In the genomic region with DNA sequence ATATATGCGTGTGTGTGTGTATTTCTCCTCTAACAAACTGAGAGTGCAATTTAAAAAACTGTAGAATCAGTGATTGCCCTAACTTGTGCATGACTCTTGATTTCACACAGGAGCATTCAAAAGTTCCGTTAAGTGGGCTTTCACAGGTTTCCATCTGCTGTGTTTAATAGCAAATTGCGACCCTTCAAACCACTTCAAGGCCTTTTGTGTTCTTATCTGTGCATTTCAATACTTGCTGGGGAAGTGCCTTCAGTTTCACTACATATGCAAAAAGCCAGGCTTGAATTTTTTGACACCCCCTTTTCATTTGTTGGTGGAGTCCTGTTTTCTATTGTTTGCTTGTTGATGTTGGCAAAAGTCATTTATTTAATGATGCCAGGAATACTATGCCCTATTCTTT, we compare ENCODE assay signal across 10 cellular contexts. TPM values are rescaled to one million over a fixed set of nuclear protein-coding genes. Genes with fewer than 3 reads are reported as not detected.
A peak's percentile ranks its signal among the peaks of the same experiment; 100 is the strongest.
DNase-seq lines count a peak whose midpoint lies in the region; ATAC-seq and TF ChIP-seq lines count a peak whose summit lies in the region.
"Had no signal": no experiment of that assay in that cellular context is flagged by ENCODE, and none has a peak within 500 bp of the region (broad histone marks: within the 10 kb centered on the region; RNA-seq: fewer than 3 reads in every experiment).

No MANE protein-coding gene starts in this region.

- ATAC-seq in activated naive CD8-positive, alpha-beta T cell treated with anti-CD3 and anti-CD28 coated beads, Interleukin-2, amount 50 U/mL, for 24 hours, result no peak
- no peak for ATAC-seq in effector memory CD8-positive, alpha-beta T cell (replicated peaks)
- ATAC-seq in upper lobe of right lung (no peak), left colon (no peak)

- peaks cover 5% of the 10 kb centered on the region for H3K27me3 ChIP-seq in upper lobe of right lung
- 0 out of 2 replicates have a peak, but pooled peaks cover 5% of the 10 kb centered on the region for H3K27me3 ChIP-seq in SJCRH30

- peaks cover 11% of the 10 kb centered on the region for H3K4me1 ChIP-seq in upper lobe of right lung
- H3K4me1 ChIP-seq in SJCRH30, result no peaks in the 10 kb centered on the region

- no peak overlapping the region for H3K4me3 ChIP-seq in upper lobe of right lung
- no peak overlapping the region for H3K4me3 ChIP-seq in SJCRH30

- peaks cover 49% of the 10 kb centered on the region for H3K4me1 Mint-ChIP-seq in activated naive CD8-positive, alpha-beta T cell (ENCODE audit: low read depth)
- H3K4me1 Mint-ChIP-seq in activated naive CD8-positive, alpha-beta T cell treated with anti-CD3 and anti-CD28 coated beads, Interleukin-2, amount 50 U/mL, for 24 hours, result peaks cover 41% of the 10 kb centered on the region
- peaks cover 14 to 31% of the 10 kb centered on the region in 2 donors for H3K4me1 Mint-ChIP-seq in effector memory CD8-positive, alpha-beta T cell (ENCODE audit: low read depth in 2 of 2)

- no peaks in the 10 kb centered on the region for H3K36me3 Mint-ChIP-seq in activated naive CD8-positive, alpha-beta T cell
- no peaks in the 10 kb centered on the region for H3K36me3 Mint-ChIP-seq in activated naive CD8-positive, alpha-beta T cell treated with anti-CD3 and anti-CD28 coated beads, Interleukin-2, amount 50 U/mL, for 24 hours (ENCODE audit: low read depth)
- peaks cover 5% of the 10 kb centered on the region for H3K36me3 Mint-ChIP-seq in effector memory CD8-positive, alpha-beta T cell (ENCODE audit: insufficient read depth)

- H3K9me3 ChIP-seq in upper lobe of right lung (no peaks in the 10 kb centered on the region), SJCRH30 (replicated peaks) (no peaks in the 10 kb centered on the region)
- H3K9me3 ChIP-seq: BLaER1 treated with 17β-estradiol and CSF1 and Interleukin-3, amounts not matched to agents 10 nM and 100 nM had no signal

- H3K9me3 Mint-ChIP-seq in activated naive CD8-positive, alpha-beta T cell (ENCODE audit: low read depth), result no peaks in the 10 kb centered on the region
- H3K9me3 Mint-ChIP-seq in activated naive CD8-positive, alpha-beta T cell treated with anti-CD3 and anti-CD28 coated beads, Interleukin-2, amount 50 U/mL, for 24 hours, result no peaks in the 10 kb centered on the region
- no peaks in the 10 kb centered on the region for H3K9me3 Mint-ChIP-seq in effector memory CD8-positive, alpha-beta T cell

- peak overlapping the region; percentile 78 for H3K27ac Mint-ChIP-seq in activated naive CD8-positive, alpha-beta T cell
- H3K27ac Mint-ChIP-seq in activated naive CD8-positive, alpha-beta T cell treated with anti-CD3 and anti-CD28 coated beads, Interleukin-2, amount 50 U/mL, for 24 hours, result no peak overlapping the region
- H3K27ac Mint-ChIP-seq in effector memory CD8-positive, alpha-beta T cell, result peak overlapping the region; percentile 89 to 92

- no peaks in the 10 kb centered on the region for H3K36me3 ChIP-seq in upper lobe of right lung
- no peaks in the 10 kb centered on the region for H3K36me3 ChIP-seq in SJCRH30
- H3K36me3 ChIP-seq: BLaER1 treated with 17β-estradiol and CSF1 and Interleukin-3, amounts not matched to agents 10 nM and 100 nM had no signal

- H3K27ac ChIP-seq in upper lobe of right lung (peak overlapping the region; percentile 75), SJCRH30 (no peak overlapping the region)

- no peaks in the 10 kb centered on the region for H3K27me3 Mint-ChIP-seq in activated naive CD8-positive, alpha-beta T cell
- no peaks in the 10 kb centered on the region for H3K27me3 Mint-ChIP-seq in activated naive CD8-positive, alpha-beta T cell treated with anti-CD3 and anti-CD28 coated beads, Interleukin-2, amount 50 U/mL, for 24 hours
- H3K27me3 Mint-ChIP-seq in effector memory CD8-positive, alpha-beta T cell, result no peaks in the 10 kb centered on the region

- intact Hi-C loops in upper lobe of right lung (cut with DNase I), result loop anchor here (10.0 kb wide), 1 partner anchor 856 kb away; no protein-coding TSS in a partner anchor
- intact Hi-C loops in left colon (cut with DNase I, micrococcal nuclease), result loop anchor here in 1 of 2 donors (5.0 kb wide), 1 partner anchor 858 kb away; no protein-coding TSS in a partner anchor

- DNase-seq in activated naive CD8-positive, alpha-beta T cell treated with anti-CD3 and anti-CD28 coated beads, Interleukin-2, amount 50 U/mL, for 24 hours, result no peak
- DNase-seq in NCI-H345 (lab: John Stamatoyannopoulos, UW), result peak; percentile 58
- DNase-seq in effector memory CD8-positive, alpha-beta T cell, result no peak
- no peak for DNase-seq in upper lobe of right lung
- DNase-seq in activated gamma-delta T cell treated with Interleukin-2 at 50 U/mL for 16 hours, result no peak
- no peak for DNase-seq in left colon
- DNase-seq in SJCRH30, result no peak
- DNase-seq: NCI-H1048 had no signal

- no peak for TF ChIP-seq CTCF in upper lobe of right lung (IDR thresholded peaks at IDR 0.05)

- peak overlapping the region; percentile 78 for H3K4me3 Mint-ChIP-seq in activated naive CD8-positive, alpha-beta T cell
- H3K4me3 Mint-ChIP-seq in activated naive CD8-positive, alpha-beta T cell treated with anti-CD3 and anti-CD28 coated beads, Interleukin-2, amount 50 U/mL, for 24 hours, result no peak overlapping the region
- peak overlapping the region; percentile 72 to 76 for H3K4me3 Mint-ChIP-seq in effector memory CD8-positive, alpha-beta T cell

RNA-seq across cellular contexts. Expression of gene CLYBL, which starts 52.7 kb away (rescaled TPM):
- total RNA-seq in upper lobe of right lung, result 4.3 TPM
- total RNA-seq in left colon, result 10 to 100 TPM; 28.8 to 30.3 TPM
- total RNA-seq in SJCRH30 (2014; rRNA removed; shearing (Covaris generic)), result 0.02 and 0.46 TPM in 2 replicates
